In the genomic region with DNA sequence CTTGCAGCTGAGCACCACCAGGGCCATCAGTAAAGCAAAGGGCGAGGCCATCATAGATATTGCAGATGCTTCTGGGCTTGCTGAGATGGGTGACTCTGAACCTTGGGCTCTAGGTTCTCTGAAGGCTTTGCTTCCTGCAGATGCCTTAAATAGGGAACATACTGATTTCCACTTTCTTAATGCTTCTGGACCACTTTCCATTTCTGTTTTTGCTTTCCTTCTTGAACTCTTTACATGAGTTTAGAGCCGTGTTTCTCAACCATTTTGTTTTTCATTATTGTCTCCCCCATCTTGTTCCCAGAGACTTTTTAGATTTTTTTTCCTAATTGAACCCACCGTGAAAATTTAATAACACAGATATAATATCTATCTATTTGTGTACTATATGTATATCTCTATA, we compare ENCODE assay signal across 30 cellular contexts. TPM values are rescaled to one million over a fixed set of nuclear protein-coding genes. Genes with fewer than 3 reads are reported as not detected.
"Had no signal": no experiment of that assay in that cellular context is flagged by ENCODE, and none has a peak within 500 bp of the region (broad histone marks: within the 10 kb centered on the region; RNA-seq: fewer than 3 reads in every experiment).

IFNA13 (minus strand) TSS at position 101 of the 400 bp plus-strand sequence; CDS start at position 54, 47 bp downstream.

- ATAC-seq: activated naive CD4-positive, alpha-beta T cell treated with anti-CD3 and anti-CD28 coated beads, Interleukin-2, amount 50 U/mL, for 72 hours; activated naive CD8-positive, alpha-beta T cell treated with anti-CD3 and anti-CD28 coated beads, Interleukin-2, amount 50 U/mL, for 24 hours; activated T-cell treated with anti-CD3 and anti-CD28 coated beads, Interleukin-2, amount 50 U/mL, for 4 hours; activated T-cell treated with anti-CD3 and anti-CD28 coated beads, Interleukin-2, amount 50 U/mL, for 72 hours; activated T-helper 17 cell treated with anti-CD3 and anti-CD28 coated beads, Interleukin-2, amount 50 U/mL, for 72 hours; body of pancreas had no signal

- DNase-seq: activated effector memory CD4-positive, alpha-beta T cell treated with anti-CD3 and anti-CD28 coated beads, Interleukin-2, amount 50 U/mL, for 16 hours; activated effector memory CD4-positive, alpha-beta T cell treated with Interleukin-2 at 50 U/mL for 16 hours; activated gamma-delta T cell; activated gamma-delta T cell treated with Interleukin-2 at 50 U/mL for 16 hours; activated naive CD4-positive, alpha-beta T cell; activated naive CD4-positive, alpha-beta T cell treated with anti-CD3 and anti-CD28 coated beads for 36 hours; activated naive CD4-positive, alpha-beta T cell treated with anti-CD3 and anti-CD28 coated beads, Interleukin-2, amount 10 ng/mL, durations not matched to agents 7 days and 5 days; activated naive CD4-positive, alpha-beta T cell treated with anti-CD3 and anti-CD28 coated beads, Interleukin-2, amount 50 U/mL, for 16 hours; activated naive CD4-positive, alpha-beta T cell treated with Interleukin-2 at 50 U/mL for 16 hours; activated naive CD8-positive, alpha-beta T cell treated with anti-CD3 and anti-CD28 coated beads for 36 hours; activated naive CD8-positive, alpha-beta T cell treated with anti-CD3 and anti-CD28 coated beads, Interleukin-2, amount 10 ng/mL, durations not matched to agents 7 days and 5 days; activated naive CD8-positive, alpha-beta T cell treated with anti-CD3 and anti-CD28 coated beads, Interleukin-2, amount 50 U/mL, for 24 hours; activated T-cell treated with anti-CD3 and anti-CD28 coated beads, Interleukin-2, amount 50 U/mL, for 24 hours; activated T-cell treated with anti-CD3 and anti-CD28 coated beads, Interleukin-2, amount 50 U/mL, for 4 hours; activated T-cell treated with anti-CD3 and anti-CD28 coated beads, Interleukin-2, amount 50 U/mL, for 48 hours; activated T-cell treated with anti-CD3 and anti-CD28 coated beads, Interleukin-2, amount 50 U/mL, for 72 hours; adrenal gland; amniotic stem cell; amygdala; anterior cingulate cortex; aorta; body of pancreas; brain microvascular endothelial cell; caudate nucleus; central memory CD4-positive, alpha-beta T cell; cerebellar nuclear complex had no signal

RNA-seq across cellular contexts. Expression of gene IFNA13, which starts in this region (rescaled TPM):
- polyA plus RNA-seq: adipose tissue, adrenal gland, aorta, cardiac muscle cell had no signal
